In genomic region chr1:57605933-57606332, GRCh38 we compare ENCODE assay signal across 2 cellular contexts.
TF ChIP-seq lines count a peak whose summit lies in the region.

No MANE protein-coding gene starts in this region.

TF ChIP-seq in GM23338, 12 proteins besides CTCF, POLR2A, EP300 and RAD21:
- TF ChIP-seq EZH2phosphoT487 (IDR thresholded peaks at IDR 0.05; ENCODE audit: unreplicated experiment) (no peak), CREB1 (CRISPR knock-in tag; IDR thresholded peaks at IDR 0.05; ENCODE audit: low read depth) (no peak), EZH2 (IDR thresholded peaks at IDR 0.05; ENCODE audit: low read depth, unreplicated experiment) (no peak), REST (IDR thresholded peaks at IDR 0.05; ENCODE audit: unreplicated experiment) (no peak), STAT1 (IDR thresholded peaks at IDR 0.05; ENCODE audit: unreplicated experiment) (no peak), POLR2AphosphoS5 (IDR thresholded peaks at IDR 0.05; ENCODE audit: low read depth) (no peak), NANOG (IDR thresholded peaks at IDR 0.05; ENCODE audit: borderline replicate concordance) (peak; percentile 35; the same call in 1 of the 2 replicates)
TF ChIP-seq in GM23338: peak in this region for 1.

TF ChIP-seq in H1, 55 proteins besides CTCF, POLR2A, EP300 and RAD21:
- TF ChIP-seq SIRT6 (IDR thresholded peaks at IDR 0.05; ENCODE audit: low read length) = no peak
- no peak for TF ChIP-seq CEBPB (IDR thresholded peaks at IDR 0.05; ENCODE audit: low read depth, low read length)
- no peak for TF ChIP-seq POLR2AphosphoS5 (IDR thresholded peaks at IDR 0.05; ENCODE audit: low read depth, low read length)
- no peak for TF ChIP-seq EGR1 (IDR thresholded peaks at IDR 0.05; ENCODE audit: borderline replicate concordance, low read depth, low read length)
- no peak for TF ChIP-seq HDAC6 (IDR thresholded peaks at IDR 0.05; ENCODE audit: low read depth, low read length)
